19 cellular contexts compared by ENCODE assay signal in genomic region chr10:67115972-67116371, GRCh38.
DNase-seq lines count a peak whose midpoint lies in the region; ATAC-seq, FAIRE-seq and TF ChIP-seq lines count a peak whose summit lies in the region.
"Had no signal": no experiment of that assay in that cellular context is flagged by ENCODE, and none has a peak within 500 bp of the region (broad histone marks: within the 10 kb centered on the region; RNA-seq: fewer than 3 reads in every experiment).

No MANE protein-coding gene starts in this region.

- no peak for TF ChIP-seq CTCF in bronchial epithelial cell (IDR thresholded peaks at IDR 0.05; ENCODE audit: insufficient read depth, low read length, severe bottlenecking)

- H3K27ac Mint-ChIP-seq in activated naive CD8-positive, alpha-beta T cell treated with anti-CD3 and anti-CD28 coated beads, Interleukin-2, amount 50 U/mL, for 24 hours = no peak overlapping the region
- H3K27ac Mint-ChIP-seq: B cell had no signal

- H3K36me3 ChIP-seq in bronchial epithelial cell (ENCODE audit: control insufficient read depth, insufficient read depth, low read length) = no peaks in the 10 kb centered on the region
- H3K36me3 ChIP-seq: cardiac muscle cell, thoracic aorta had no signal

- H3K4me1 Mint-ChIP-seq in activated naive CD8-positive, alpha-beta T cell treated with anti-CD3 and anti-CD28 coated beads, Interleukin-2, amount 50 U/mL, for 24 hours = no peaks in the 10 kb centered on the region
- H3K4me1 Mint-ChIP-seq: B cell had no signal

- H3K4me3 ChIP-seq in bronchial epithelial cell (ENCODE audit: low read depth, low read length) = no peak overlapping the region
- H3K4me3 ChIP-seq: cardiac muscle cell, skin epidermis, thoracic aorta had no signal

- FAIRE-seq in bronchial epithelial cell (lab: Jason Lieb, UNC) = no peak
- FAIRE-seq: TTC549 had no signal

- DNase-seq in HS-5 (ENCODE audit: low read depth) = peak; percentile 20
- peak; percentile 52 for DNase-seq in NCI-H748 (lab: John Stamatoyannopoulos, UW; ENCODE audit: unreplicated experiment)
- DNase-seq in bronchial epithelial cell (ENCODE audit: low read depth) = peak; percentile 55
- DNase-seq in renal cortical epithelial cell (ENCODE audit: low read depth) = peak; percentile 76
- no peak for DNase-seq in cortex of kidney (lab: John Stamatoyannopoulos, UW)
- no peak for DNase-seq in HCEC 1CT
- no peak for DNase-seq in activated naive CD8-positive, alpha-beta T cell treated with anti-CD3 and anti-CD28 coated beads, Interleukin-2, amount 50 U/mL, for 24 hours
- DNase-seq: activated CD4-positive, alpha-beta T cell treated with anti-CD3 and anti-CD28 coated beads, Interleukin-2, amount 50 U/mL, for 1 hour; activated naive CD4-positive, alpha-beta T cell treated with anti-CD3 and anti-CD28 coated beads, Interleukin-2, amount 50 U/mL, for 16 hours; activated T-cell treated with anti-CD3 and anti-CD28 coated beads, Interleukin-2, amount 50 U/mL, for 1 hour; effector CD8-positive, alpha-beta T cell; IMR-90; NCI-H1048; stimulated activated CD4-positive, alpha-beta T cell treated with anti-CD3 and anti-CD28 coated beads, Interleukin-4, amount 100 ng/mL, for 4 hours had no signal

- H3K27me3 ChIP-seq in bronchial epithelial cell (ENCODE audit: control insufficient read depth, insufficient read depth, low read length) = no peaks in the 10 kb centered on the region
- H3K27me3 ChIP-seq: cardiac muscle cell had no signal

- no peaks in the 10 kb centered on the region for H3K36me3 Mint-ChIP-seq in activated naive CD8-positive, alpha-beta T cell treated with anti-CD3 and anti-CD28 coated beads, Interleukin-2, amount 50 U/mL, for 24 hours (ENCODE audit: low read depth)

- no peaks in the 10 kb centered on the region for H3K9me3 Mint-ChIP-seq in activated naive CD8-positive, alpha-beta T cell treated with anti-CD3 and anti-CD28 coated beads, Interleukin-2, amount 50 U/mL, for 24 hours

- H3K4me3 Mint-ChIP-seq in activated naive CD8-positive, alpha-beta T cell treated with anti-CD3 and anti-CD28 coated beads, Interleukin-2, amount 50 U/mL, for 24 hours = no peak overlapping the region
- H3K4me3 Mint-ChIP-seq: B cell had no signal

- H3K27me3 Mint-ChIP-seq in activated naive CD8-positive, alpha-beta T cell treated with anti-CD3 and anti-CD28 coated beads, Interleukin-2, amount 50 U/mL, for 24 hours = no peaks in the 10 kb centered on the region
- H3K27me3 Mint-ChIP-seq: B cell had no signal

- ATAC-seq in activated naive CD8-positive, alpha-beta T cell treated with anti-CD3 and anti-CD28 coated beads, Interleukin-2, amount 50 U/mL, for 24 hours = no peak

Comparison
In these comparisons a context has a peak if more than half of its experiments do, and no peak if none do; other contexts are left out.
1. DNase-seq: peak in HS-5 (single experiment), NCI-H748 (single experiment), bronchial epithelial cell (single experiment) and renal cortical epithelial cell (single experiment); none in cortex of kidney (single experiment), HCEC 1CT (single experiment) and activated naive CD8-positive, alpha-beta T cell treated with anti-CD3 and anti-CD28 coated beads, Interleukin-2, amount 50 U/mL, for 24 hours (single experiment).